ENCODE assay signal across 1 cellular context in genomic region chr21:39669485-39669884, GRCh38.
TF ChIP-seq lines count a peak whose summit lies in the region.

No MANE protein-coding gene starts in this region.

TF ChIP-seq in GM23338, 12 proteins besides CTCF, POLR2A, EP300 and RAD21:
- TF ChIP-seq STAT1 (IDR thresholded peaks at IDR 0.05; ENCODE audit: unreplicated experiment): no peak
- no peak for TF ChIP-seq ZNF331 (CRISPR knock-in tag; IDR thresholded peaks at IDR 0.05; ENCODE audit: low read depth)
TF ChIP-seq in GM23338: peak in this region for 0.
